In the genomic region with DNA sequence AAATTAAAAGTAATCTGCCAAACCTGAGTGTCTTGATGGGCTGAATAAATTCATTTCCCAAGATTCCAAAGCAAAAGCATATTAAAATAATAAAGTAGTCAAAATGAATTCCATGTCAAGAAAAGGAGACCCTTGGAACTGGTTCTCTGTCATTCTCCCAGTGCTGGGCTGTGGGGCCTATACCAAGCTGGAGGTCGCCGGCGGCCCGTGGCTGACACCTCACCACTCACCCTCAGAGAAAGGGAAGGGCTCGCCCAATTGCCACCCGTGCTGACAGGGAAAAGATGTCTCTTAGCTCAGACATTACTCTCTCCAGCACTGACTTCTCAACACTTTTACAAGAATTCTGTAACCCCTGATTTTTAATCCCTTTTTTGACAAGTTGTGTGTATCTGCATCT, we compare ENCODE assay signal across 15 cellular contexts. TPM values are rescaled to one million over a fixed set of nuclear protein-coding genes. Genes with fewer than 3 reads are reported as not detected.
A peak's percentile ranks its signal among the peaks of the same experiment; 100 is the strongest.
DNase-seq lines count a peak whose midpoint lies in the region; ATAC-seq and TF ChIP-seq lines count a peak whose summit lies in the region.
"Had no signal": no experiment of that assay in that cellular context is flagged by ENCODE, and none has a peak within 500 bp of the region (broad histone marks: within the 10 kb centered on the region; RNA-seq: fewer than 3 reads in every experiment).

No MANE protein-coding gene starts in this region.

- WGBS in right cardiac atrium, result 64% methylated on average over 6 of the region's 6 CpGs

- TF ChIP-seq POLR2A in breast epithelium (IDR thresholded peaks at IDR 0.05), result no peak

- POLR2A ChIA-PET in MCF 10A (lab: Yijun Ruan, JAX), result interaction anchor here (0.7 kb wide), 1 partner anchor 15 kb away, joined by 3 read pairs; no protein-coding TSS in a partner anchor

- H3K4me3 ChIP-seq in breast epithelium (no peak overlapping the region), right cardiac atrium (ENCODE audit: low read length) (no peak overlapping the region)
- H3K4me3 ChIP-seq: A549 had no signal

- no peaks in the 10 kb centered on the region for H3K36me3 ChIP-seq in breast epithelium

- intact Hi-C loops in MCF 10A (cut with micrococcal nuclease) (no loop called here), breast epithelium (cut with DNase I; ENCODE audit: low total_unique reads) (no loop called here), right cardiac atrium (cut with DNase I) (no loop called here), Right ventricle myocardium superior (cut with DNase I) (no loop called here)

- BruUV-seq in MCF 10A (replicated peaks; lab: Mats Ljungman, UMichigan), result no TSS peak

- TF ChIP-seq CTCF in MCF 10A (IDR thresholded peaks at IDR 0.05; ENCODE audit: unreplicated experiment) (no peak), breast epithelium (IDR thresholded peaks at IDR 0.05) (no peak)

- no peaks in the 10 kb centered on the region for H3K9me3 Mint-ChIP-seq in MCF 10A (ENCODE audit: unreplicated experiment)
- no peaks in the 10 kb centered on the region for H3K9me3 Mint-ChIP-seq in stimulated activated effector memory CD8-positive, alpha-beta T cell treated with anti-CD3 and anti-CD28 coated beads, Interleukin-12 subunit alpha, Interleukin-12 subunit beta, amount 100 ng/mL, for 72 hours
- H3K9me3 Mint-ChIP-seq: CD4-positive, alpha-beta T cell; H9 had no signal

- CTCF ChIA-PET in MCF 10A (lab: Yijun Ruan, JAX), result interaction anchor here (0.6 kb wide), 1 partner anchor 699 kb away, joined by 5 read pairs; no protein-coding TSS in a partner anchor

- H3K4me1 Mint-ChIP-seq in MCF 10A (ENCODE audit: insufficient read depth, unreplicated experiment), result no peaks in the 10 kb centered on the region
- no peaks in the 10 kb centered on the region for H3K4me1 Mint-ChIP-seq in stimulated activated effector memory CD8-positive, alpha-beta T cell treated with anti-CD3 and anti-CD28 coated beads, Interleukin-12 subunit alpha, Interleukin-12 subunit beta, amount 100 ng/mL, for 72 hours

- peak overlapping the region; percentile 7 for H3K27ac Mint-ChIP-seq in MCF 10A (ENCODE audit: low read depth, unreplicated experiment)
- peak overlapping the region; percentile 27 for H3K27ac Mint-ChIP-seq in stimulated activated effector memory CD8-positive, alpha-beta T cell treated with anti-CD3 and anti-CD28 coated beads, Interleukin-12 subunit alpha, Interleukin-12 subunit beta, amount 100 ng/mL, for 72 hours
- H3K27ac Mint-ChIP-seq: CD4-positive, alpha-beta T cell had no signal

- H3K27me3 ChIP-seq in breast epithelium (no peaks in the 10 kb centered on the region), right cardiac atrium (ENCODE audit: control insufficient read depth, insufficient read depth) (no peaks in the 10 kb centered on the region)

- no peak overlapping the region for H3K4me3 Mint-ChIP-seq in MCF 10A (ENCODE audit: unreplicated experiment)
- H3K4me3 Mint-ChIP-seq in stimulated activated effector memory CD8-positive, alpha-beta T cell treated with anti-CD3 and anti-CD28 coated beads, Interleukin-12 subunit alpha, Interleukin-12 subunit beta, amount 100 ng/mL, for 72 hours, result no peak overlapping the region
- H3K4me3 Mint-ChIP-seq: CD4-positive, alpha-beta T cell; H9 had no signal

- ATAC-seq in right cardiac atrium, result no peak
- ATAC-seq in Right ventricle myocardium superior (ENCODE audit: poor library complexity), result no peak
- no peak for ATAC-seq in stimulated activated effector memory CD8-positive, alpha-beta T cell treated with anti-CD3 and anti-CD28 coated beads, Interleukin-12 subunit alpha, Interleukin-12 subunit beta, amount 100 ng/mL, for 72 hours
- no peak for ATAC-seq in HG03280 (IDR thresholded peaks at IDR 0.05; ENCODE audit: unreplicated experiment)
- ATAC-seq: A549 had no signal

- H3K4me1 ChIP-seq in breast epithelium, result no peaks in the 10 kb centered on the region
- no peaks in the 10 kb centered on the region for H3K4me1 ChIP-seq in right cardiac atrium (ENCODE audit: control insufficient read depth, insufficient read depth, low read length)
- H3K4me1 ChIP-seq: A549, Caco-2 had no signal

- H3K9me3 ChIP-seq in breast epithelium (no peaks in the 10 kb centered on the region), right cardiac atrium (ENCODE audit: control insufficient read depth, low read length) (no peaks in the 10 kb centered on the region)
- H3K9me3 ChIP-seq: A549, Caco-2 had no signal

- H3K27ac ChIP-seq in breast epithelium (no peak overlapping the region), right cardiac atrium (ENCODE audit: low read length) (peak overlapping the region; percentile 43)
- H3K27ac ChIP-seq: 22Rv1, A549, C4-2B, HL-60 had no signal

- DNase-seq in MCF 10A (ENCODE audit: unreplicated experiment) (no peak), breast epithelium (ENCODE audit: low spot score in 2 of 2) (no peak), right cardiac atrium (no peak), Right ventricle myocardium superior (no peak), amygdala (lab: John Stamatoyannopoulos, UW) (no peak)
- no peak for DNase-seq in stimulated activated effector memory CD8-positive, alpha-beta T cell treated with anti-CD3 and anti-CD28 coated beads, Interleukin-12 subunit alpha, Interleukin-12 subunit beta, amount 100 ng/mL, for 72 hours (ENCODE audit: low spot score in 2 of 2)
- DNase-seq: AML-193; Caco-2; CD4-positive, alpha-beta T cell; H9 had no signal

- H3K27me3 Mint-ChIP-seq in MCF 10A (ENCODE audit: insufficient read depth, unreplicated experiment), result no peaks in the 10 kb centered on the region
- H3K27me3 Mint-ChIP-seq: CD4-positive, alpha-beta T cell had no signal

- peaks cover 9% of the 10 kb centered on the region for H3K36me3 Mint-ChIP-seq in MCF 10A (ENCODE audit: insufficient read depth, unreplicated experiment)
- H3K36me3 Mint-ChIP-seq in stimulated activated effector memory CD8-positive, alpha-beta T cell treated with anti-CD3 and anti-CD28 coated beads, Interleukin-12 subunit alpha, Interleukin-12 subunit beta, amount 100 ng/mL, for 72 hours, result peaks cover 9% of the 10 kb centered on the region

RNA-seq across cellular contexts. Expression of a gene that starts 51.7 kb away (rescaled TPM):
- total RNA-seq in MCF 10A (2022) (15.9 and 17.8 TPM in 2 replicates), breast epithelium (10 to 100 TPM; 12.8 to 26.6 (median 20.6) TPM), right cardiac atrium (100 to 1,000 TPM in 1 of 4 donors, 10 to 100 TPM in 3; 87.5 to 104 (median 91.0) TPM), Right ventricle myocardium superior (147 TPM)
- polyA plus RNA-seq in right cardiac atrium, result 182 TPM
